8 cellular contexts compared by ENCODE assay signal in the genomic region with DNA sequence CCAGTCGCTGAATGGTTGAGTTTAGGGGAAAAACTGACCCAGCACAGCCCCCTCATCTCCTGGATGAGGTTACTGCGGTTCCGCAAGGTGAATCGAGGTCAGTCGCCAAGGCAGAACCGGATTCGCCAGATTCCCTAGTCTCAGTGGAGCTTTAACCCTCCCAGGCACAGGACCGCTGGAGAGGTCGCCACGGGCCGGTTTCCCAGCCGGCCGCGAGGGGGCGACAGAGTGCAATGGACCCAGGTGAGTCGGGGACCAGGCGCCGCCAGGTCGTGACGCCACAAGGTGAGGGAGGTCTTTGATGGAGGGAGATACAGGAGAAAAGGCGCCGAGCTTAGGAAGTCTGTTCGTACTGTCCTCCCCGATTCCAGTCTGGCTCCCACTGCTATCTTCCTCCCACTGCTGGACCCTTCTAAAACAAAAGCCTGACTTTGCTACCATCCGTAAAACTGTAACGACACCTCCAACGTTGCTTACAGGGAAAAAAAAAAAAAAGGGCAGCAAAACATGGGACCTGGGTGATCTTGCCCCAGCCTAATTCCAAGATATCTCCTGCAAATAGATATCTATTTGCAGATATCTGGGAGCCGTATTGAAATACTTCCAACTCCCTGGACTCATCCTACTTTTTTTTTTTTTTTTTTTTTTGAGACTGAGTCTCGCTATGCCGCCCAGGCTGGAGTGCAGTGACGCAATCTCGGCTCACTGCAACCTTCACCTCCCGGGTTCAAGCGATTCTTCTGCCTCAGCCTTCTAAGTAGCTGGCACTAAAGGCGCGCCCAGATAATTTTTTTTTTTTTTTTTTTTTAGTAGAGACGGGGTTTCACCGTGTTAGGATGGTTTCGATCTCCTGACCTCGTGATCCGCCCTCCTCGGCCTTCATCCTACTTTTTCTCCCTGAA. TPM values are rescaled to one million over a fixed set of nuclear protein-coding genes. Genes with fewer than 3 reads are reported as not detected.
DNase-seq lines count a peak whose midpoint lies in the region; ATAC-seq and TF ChIP-seq lines count a peak whose summit lies in the region.

No MANE protein-coding gene starts in this region.

- peaks cover 31% of the 10 kb centered on the region for H3K27me3 Mint-ChIP-seq in neural crest cell (ENCODE audit: low read depth)
- H3K27me3 Mint-ChIP-seq in stimulated activated naive CD8-positive, alpha-beta T cell treated with anti-CD3 and anti-CD28 coated beads, Interleukin-15, amount 100 ng/mL, for 72 hours: no peaks in the 10 kb centered on the region

- H3K36me3 ChIP-seq in Loucy (ENCODE audit: insufficient read depth, low read length): no peaks in the 10 kb centered on the region

- peaks cover 35% of the 10 kb centered on the region for H3K4me1 Mint-ChIP-seq in neural crest cell
- H3K4me1 Mint-ChIP-seq in stimulated activated naive CD8-positive, alpha-beta T cell treated with anti-CD3 and anti-CD28 coated beads, Interleukin-15, amount 100 ng/mL, for 72 hours: peaks cover 62% of the 10 kb centered on the region

- peaks cover 17% of the 10 kb centered on the region for H4K20me1 ChIP-seq in Loucy (ENCODE audit: insufficient read depth, low read length, poor library complexity, severe bottlenecking)

- peaks cover 29% of the 10 kb centered on the region for H3K79me2 ChIP-seq in Loucy (ENCODE audit: insufficient read depth, low read length)

- no peak overlapping the region for H2AFZ ChIP-seq in Loucy (ENCODE audit: low read length)

- H3K4me3 ChIP-seq in GM12864 (ENCODE audit: low read depth, low read length) (peak overlapping the region; percentile 56), Loucy (ENCODE audit: low read length, poor library complexity, severe bottlenecking) (peak overlapping the region; percentile 24)

- peak overlapping the region; percentile 82 for H3K4me3 Mint-ChIP-seq in neural crest cell
- peak overlapping the region; percentile 88 to 99 for H3K4me3 Mint-ChIP-seq in stimulated activated naive CD8-positive, alpha-beta T cell treated with anti-CD3 and anti-CD28 coated beads, Interleukin-15, amount 100 ng/mL, for 72 hours

- peaks cover 34% of the 10 kb centered on the region for H3K4me1 ChIP-seq in Loucy (ENCODE audit: insufficient read depth, low read length, poor library complexity, severe bottlenecking)

- H3K9ac ChIP-seq in Loucy (ENCODE audit: low read depth, low read length, poor library complexity, severe bottlenecking): no peak overlapping the region

- H3K4me2 ChIP-seq in Loucy (ENCODE audit: low read depth, low read length, poor library complexity, severe bottlenecking): peak overlapping the region; percentile 32

- H3K27me3 ChIP-seq in Loucy (ENCODE audit: insufficient read depth, low read length, poor library complexity, severe bottlenecking): no peaks in the 10 kb centered on the region

- no peaks in the 10 kb centered on the region for H3F3A ChIP-seq in Loucy (ENCODE audit: low read depth)

- TF ChIP-seq CTCF in GM12864 (IDR thresholded peaks at IDR 0.05; ENCODE audit: low read depth, low read length, missing control alignments) (peak; percentile 99), Loucy (conservative IDR thresholded peaks at IDR 0.05; ENCODE audit: low read length) (peak; percentile 98), neural crest cell (conservative IDR thresholded peaks at IDR 0.05) (peak; percentile 100)

- H3K9me3 Mint-ChIP-seq in neural crest cell: no peaks in the 10 kb centered on the region
- no peaks in the 10 kb centered on the region for H3K9me3 Mint-ChIP-seq in stimulated activated naive CD8-positive, alpha-beta T cell treated with anti-CD3 and anti-CD28 coated beads, Interleukin-15, amount 100 ng/mL, for 72 hours

- no peaks in the 10 kb centered on the region for H3K9me2 ChIP-seq in Loucy (replicated peaks; ENCODE audit: low read depth, low read length)

- no peak overlapping the region for H3K27ac Mint-ChIP-seq in neural crest cell (ENCODE audit: unreplicated experiment)
- peak overlapping the region; percentile 96 for H3K27ac Mint-ChIP-seq in stimulated activated naive CD8-positive, alpha-beta T cell treated with anti-CD3 and anti-CD28 coated beads, Interleukin-15, amount 100 ng/mL, for 72 hours

- no peaks in the 10 kb centered on the region for H3K36me3 Mint-ChIP-seq in neural crest cell (ENCODE audit: low read depth)

- DNase-seq in GM12864 (ENCODE audit: low read depth) (no peak), SHP77 (lab: John Stamatoyannopoulos, UW) (peak; percentile 62 to 68), activated gamma-delta T cell (lab: John Stamatoyannopoulos, UW) (peak; percentile 73), foreskin melanocyte (peak; percentile 38), neural crest cell (ENCODE audit: low read depth, low spot score) (peak; percentile 78)
- peak; percentile 89 to 91 for DNase-seq in stimulated activated naive CD8-positive, alpha-beta T cell treated with anti-CD3 and anti-CD28 coated beads, Interleukin-15, amount 100 ng/mL, for 72 hours

- ATAC-seq in stimulated activated naive CD8-positive, alpha-beta T cell treated with anti-CD3 and anti-CD28 coated beads, Interleukin-15, amount 100 ng/mL, for 72 hours: peak; percentile 28
- ATAC-seq in GM21619 (IDR thresholded peaks at IDR 0.05; ENCODE audit: unreplicated experiment): no peak

- H3K9me3 ChIP-seq in Loucy (ENCODE audit: insufficient read depth, low read depth, low read length): no peaks in the 10 kb centered on the region

RNA-seq across cellular contexts. Expression of a gene that starts 1.4 kb away (rescaled TPM):
- total RNA-seq in neural crest cell: 85.1 and 88.6 TPM in 2 replicates

RNA-seq across cellular contexts. Expression of a gene that starts 27.4 kb away (rescaled TPM):
- not detected in 2 replicates for total RNA-seq in neural crest cell

RNA-seq across cellular contexts. Expression of a gene that starts 32.2 kb away (rescaled TPM):
- 36.4 and 36.6 TPM in 2 replicates for total RNA-seq in neural crest cell

RNA-seq across cellular contexts. Expression of a gene that starts 47.0 kb away (rescaled TPM):
- 22.6 and 26.1 TPM in 2 replicates for total RNA-seq in neural crest cell

RNA-seq across cellular contexts. Expression of a gene that starts 51.3 kb away (rescaled TPM):
- total RNA-seq in neural crest cell: 51.5 and 55.3 TPM in 2 replicates
